19 cellular contexts compared by ENCODE assay signal in the genomic region with DNA sequence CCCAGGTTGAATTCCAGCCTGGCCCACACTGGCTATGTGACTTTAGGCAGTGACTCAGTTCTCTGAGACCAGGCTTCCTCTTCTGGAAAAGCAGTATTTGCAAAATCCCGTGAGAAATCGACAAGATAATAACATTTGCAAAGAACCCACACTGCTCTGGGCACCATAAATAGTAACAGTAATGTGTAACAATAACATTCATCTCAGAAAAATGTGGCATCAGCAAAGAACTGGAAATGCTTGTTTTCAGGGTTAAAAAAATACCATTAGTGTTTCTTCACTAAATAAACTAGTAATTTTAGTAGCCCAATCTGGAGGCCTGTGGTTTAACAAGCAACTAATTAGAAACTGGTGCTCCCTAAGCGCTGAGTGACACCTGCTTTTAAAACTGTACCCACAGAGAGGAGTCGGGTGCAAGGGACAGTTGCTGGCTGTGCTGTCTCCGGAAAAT.
A peak's percentile ranks its signal among the peaks of the same experiment; 100 is the strongest.
DNase-seq lines count a peak whose midpoint lies in the region; ATAC-seq and TF ChIP-seq lines count a peak whose summit lies in the region.
"Had no signal": no experiment of that assay in that cellular context is flagged by ENCODE, and none has a peak within 500 bp of the region (broad histone marks: within the 10 kb centered on the region; RNA-seq: fewer than 3 reads in every experiment).

No MANE protein-coding gene starts in this region.

- CTCF ChIA-PET in PC-3 (lab: Charles Lee) = no interaction called here

- H3K9me3 ChIP-seq in PC-3 (ENCODE audit: low read length) (no peaks in the 10 kb centered on the region), SJCRH30 (replicated peaks) (no peaks in the 10 kb centered on the region)
- H3K9me3 ChIP-seq: esophagus squamous epithelium, HAP-1, testis had no signal

- ATAC-seq in PC-3 = peak; percentile 12; the same call in 1 of the 2 replicates
- no peak for ATAC-seq in GM19023 (IDR thresholded peaks at IDR 0.05; ENCODE audit: unreplicated experiment)
- ATAC-seq: right cardiac atrium had no signal

- H3K4me1 ChIP-seq in PC-3 (ENCODE audit: insufficient read depth, low read length) = peaks cover 52% of the 10 kb centered on the region
- no peaks in the 10 kb centered on the region for H3K4me1 ChIP-seq in SJCRH30
- H3K4me1 ChIP-seq: esophagus squamous epithelium, HAP-1, testis had no signal

- no peaks in the 10 kb centered on the region for H3K36me3 Mint-ChIP-seq in osteocyte (ENCODE audit: unreplicated experiment)

- peaks cover 25% of the 10 kb centered on the region for H3K4me1 Mint-ChIP-seq in osteocyte (ENCODE audit: unreplicated experiment)

- POLR2A ChIA-PET in PC-3 (lab: Charles Lee; ENCODE audit: unreplicated experiment) = no interaction called here

- DNase-seq in EL (peak; percentile 89), PC-3 (peak; percentile 89), dermis blood vessel endothelial cell (peak; percentile 16), osteocyte (ENCODE audit: extremely low spot score, unreplicated experiment) (no peak), GF-D8 (lab: John Stamatoyannopoulos, UW) (no peak), SJCRH30 (no peak), NCI-H2081 (lab: John Stamatoyannopoulos, UW) (no peak)
- DNase-seq: cerebellar nuclear complex, COR-L47, esophagus squamous epithelium, islet precursor cell, NCI-H1694 treated with DMSO at 0.1 percent for 48 hours, right cardiac atrium, testis had no signal

- no TSS peak for BruUV-seq in PC-3 (replicated peaks; lab: Mats Ljungman, UMichigan)

- no peaks in the 10 kb centered on the region for H4K20me1 ChIP-seq in PC-3 (ENCODE audit: low read length)

- H3K79me2 ChIP-seq in PC-3 (ENCODE audit: low read length) = peaks cover 70% of the 10 kb centered on the region

- H3K4me2 ChIP-seq in PC-3 (ENCODE audit: low read length) = peak overlapping the region; percentile 71

- H3K9me2 ChIP-seq in PC-3 (replicated peaks; ENCODE audit: low read length) = no peaks in the 10 kb centered on the region

- H3K9me3 Mint-ChIP-seq in osteocyte (ENCODE audit: unreplicated experiment) = no peaks in the 10 kb centered on the region
- H3K9me3 Mint-ChIP-seq: activated T-helper 2 cell treated with anti-CD3 and anti-CD28 coated beads, Interferon-gamma antibody, Interleukin-2, Interleukin-4, amounts not matched to agents 10 μg/mL and 5 μg/mL and 100 μg/mL, durations not matched to agents 14 hours and 24 hours and 36 hours; IgD-negative memory B cell; T-helper 2 cell treated with Interferon-gamma antibody and Interleukin-4, amounts not matched to agents 5 μg/mL and 100 μg/mL, for 36 hours had no signal

- H3F3A ChIP-seq in PC-3 (ENCODE audit: low read length, unreplicated experiment) = no peaks in the 10 kb centered on the region

- peaks cover 13% of the 10 kb centered on the region for H3K36me3 ChIP-seq in PC-3 (ENCODE audit: low read depth, low read length)
- no peaks in the 10 kb centered on the region for H3K36me3 ChIP-seq in SJCRH30
- H3K36me3 ChIP-seq: esophagus squamous epithelium, HAP-1 had no signal

- no peak overlapping the region for H2AFZ ChIP-seq in PC-3 (ENCODE audit: low read length)

- no peak overlapping the region for H3K4me3 Mint-ChIP-seq in osteocyte (ENCODE audit: unreplicated experiment)
- H3K4me3 Mint-ChIP-seq: T-helper 2 cell treated with Interferon-gamma antibody and Interleukin-4, amounts not matched to agents 5 μg/mL and 100 μg/mL, for 36 hours had no signal

- H3K27ac ChIP-seq in PC-3 (ENCODE audit: low read length) (peak overlapping the region; percentile 85), SJCRH30 (no peak overlapping the region)
- H3K27ac ChIP-seq: esophagus squamous epithelium, testis had no signal

- H3K9ac ChIP-seq in PC-3 (ENCODE audit: low read length) = peak overlapping the region; percentile 43

- intact Hi-C loops in PC-3 (cut with micrococcal nuclease) = no loop called here

- peaks cover 2% of the 10 kb centered on the region for H3K27me3 Mint-ChIP-seq in osteocyte (ENCODE audit: unreplicated experiment)

- H3K27ac Mint-ChIP-seq in osteocyte (ENCODE audit: unreplicated experiment) = peak overlapping the region; percentile 54
- H3K27ac Mint-ChIP-seq: activated T-helper 2 cell treated with anti-CD3 and anti-CD28 coated beads, Interferon-gamma antibody, Interleukin-2, Interleukin-4, amounts not matched to agents 10 μg/mL and 5 μg/mL and 100 μg/mL, durations not matched to agents 14 hours and 24 hours and 36 hours; T-helper 2 cell treated with Interferon-gamma antibody and Interleukin-4, amounts not matched to agents 5 μg/mL and 100 μg/mL, for 36 hours had no signal

- TF ChIP-seq CTCF in PC-3 (conservative IDR thresholded peaks at IDR 0.05; ENCODE audit: low read depth, low read length) (no peak), osteocyte (IDR thresholded peaks at IDR 0.05) (no peak)

- H3K4me3 ChIP-seq in PC-3 (ENCODE audit: low read length) = peak overlapping the region; percentile 20; the same call in 1 of the 2 replicates
- no peak overlapping the region for H3K4me3 ChIP-seq in SJCRH30
- H3K4me3 ChIP-seq: esophagus squamous epithelium, HAP-1, testis had no signal

- H3K27me3 ChIP-seq in PC-3 (ENCODE audit: low read length) (no peaks in the 10 kb centered on the region), SJCRH30 (no peaks in the 10 kb centered on the region; the same call in 1 of the 2 replicates)
- H3K27me3 ChIP-seq: esophagus squamous epithelium, testis had no signal

Comparison
In these comparisons a context has a peak if more than half of its experiments do, and no peak if none do; other contexts are left out.
1. DNase-seq: peak in EL (single experiment), PC-3 (single experiment) and dermis blood vessel endothelial cell (single experiment); none in osteocyte (single experiment), GF-D8 (single experiment), SJCRH30 (0 of 2) and NCI-H2081 (0 of 2).